26 cellular contexts compared by ENCODE assay signal in the genomic region with DNA sequence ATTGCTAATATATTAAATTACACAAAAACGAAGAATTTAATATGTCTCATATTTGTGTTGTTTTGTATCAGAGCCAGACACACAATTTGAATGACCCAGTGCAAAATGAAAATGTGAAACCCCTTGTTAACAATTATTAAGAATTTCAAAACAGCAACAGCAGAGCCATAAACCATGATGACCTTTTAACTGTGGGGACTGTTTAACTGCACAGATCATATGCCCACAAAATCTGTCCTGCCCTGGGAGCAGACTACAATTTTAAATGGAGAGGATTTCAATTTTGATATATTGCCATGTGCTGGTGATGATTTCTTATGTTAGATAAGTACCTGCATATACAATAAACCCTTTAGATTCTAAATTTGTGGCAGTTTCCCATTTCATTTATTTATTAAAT.
DNase-seq lines count a peak whose midpoint lies in the region; ATAC-seq, FAIRE-seq and TF ChIP-seq lines count a peak whose summit lies in the region.
"Had no signal": no experiment of that assay in that cellular context is flagged by ENCODE, and none has a peak within 500 bp of the region (broad histone marks: within the 10 kb centered on the region; RNA-seq: fewer than 3 reads in every experiment).

No MANE protein-coding gene starts in this region.

- intact Hi-C loops in Right ventricle myocardium superior (cut with DNase I), result no loop called here

- peak overlapping the region; percentile 62 for H3K4me2 ChIP-seq in A549
- H3K4me2 ChIP-seq: hepatocyte had no signal

- no peak for TF ChIP-seq EP300 in A549 (IDR thresholded peaks at IDR 0.05)

- H3K36me3 Mint-ChIP-seq in activated naive CD4-positive, alpha-beta T cell treated with anti-CD3 and anti-CD28 coated beads, Interleukin-2, amount 50 U/mL, for 72 hours, result peaks cover 0 to 5% of the 10 kb centered on the region in 2 donors
- H3K36me3 Mint-ChIP-seq: activated naive CD8-positive, alpha-beta T cell treated with anti-CD3 and anti-CD28 coated beads, Interleukin-2, amount 10 ng/mL, durations not matched to agents 7 days and 5 days; CD4-positive, alpha-beta memory T cell had no signal

- FAIRE-seq in A549 (lab: Jason Lieb, UNC), result no peak
- FAIRE-seq: GM12892, pancreas had no signal

- peaks cover 17% of the 10 kb centered on the region for H3K4me1 ChIP-seq in A549
- H3K4me1 ChIP-seq: pancreas, spleen, testis had no signal

- H3K4me3 ChIP-seq in A549 (no peak overlapping the region), cardiac fibroblast (replicated peaks in 1 of 2; ENCODE audit: low read depth in 2 of 2, low read length in 2 of 2) (no peak overlapping the region)
- H3K4me3 ChIP-seq: esophagus squamous epithelium, hepatocyte, pancreas, SK-N-MC, spleen, testis had no signal

- DNase-seq in A549 (ENCODE audit: low read depth in 1 of 2, low spot score in 1 of 2) (no peak), LHCN-M2 (ENCODE audit: low read depth) (peak; percentile 50), cardiac fibroblast (ENCODE audit: low read depth in 2 of 2) (peak; percentile 10 to 18), kidney glomerular epithelial cell (lab: John Stamatoyannopoulos, UW) (peak; percentile 24), Right ventricle myocardium superior (no peak), GM10248 (ENCODE audit: extremely low spot score) (no peak)
- no peak for DNase-seq in activated naive CD4-positive, alpha-beta T cell treated with anti-CD3 and anti-CD28 coated beads, Interleukin-2, amount 50 U/mL, for 72 hours (ENCODE audit: low spot score in 2 of 2)
- DNase-seq: activated CD4-positive, alpha-beta T cell treated with anti-CD3 and anti-CD28 coated beads, Interleukin-2, amount 10 ng/mL, durations not matched to agents 7 days and 5 days; activated gamma-delta T cell; activated naive CD8-positive, alpha-beta T cell treated with anti-CD3 and anti-CD28 coated beads, Interleukin-2, amount 10 ng/mL, durations not matched to agents 7 days and 5 days; activated T-cell treated with anti-CD3 and anti-CD28 coated beads, Interleukin-2, amount 50 U/mL, for 1 hour; AML-193; CD4-positive, alpha-beta memory T cell; esophagus squamous epithelium; H7; pancreas; spleen; stimulated activated CD8-positive, alpha-beta memory T cell treated with anti-CD3 and anti-CD28 coated beads, Interleukin-4, amount 100 ng/mL, for 48 hours; testis had no signal

- CTCF ChIA-PET in A549 (lab: Yijun Ruan, JAX), result no interaction called here
- CTCF ChIA-PET in GM10248 (lab: Yijun Ruan, JAX), result no interaction called here

- TF ChIP-seq CTCF in A549 (IDR thresholded peaks at IDR 0.05) (no peak), cardiac fibroblast (IDR thresholded peaks at IDR 0.05; ENCODE audit: low read depth, low read length) (no peak), GM10248 (IDR thresholded peaks at IDR 0.05; ENCODE audit: control extremely low read depth, extremely low read depth, low read depth, missing control alignments) (no peak)

- POLR2A ChIA-PET in A549 (lab: Yijun Ruan, JAX) (no interaction called here), GM10248 (lab: Yijun Ruan, JAX) (no interaction called here)

- peak overlapping the region; percentile 70 to 88 for H3K27ac ChIP-seq in A549
- H3K27ac ChIP-seq: esophagus squamous epithelium, pancreas, RWPE1, SK-N-MC, spleen, testis had no signal

- TF ChIP-seq POLR2A in A549 (IDR thresholded peaks at IDR 0.05; ENCODE audit: low read length), result no peak

- no peak for TF ChIP-seq RAD21 in A549 (conservative IDR thresholded peaks at IDR 0.05 in 1 of 2, IDR thresholded peaks at IDR 0.05 in 1 of 2)

- H3K27ac Mint-ChIP-seq in activated naive CD4-positive, alpha-beta T cell treated with anti-CD3 and anti-CD28 coated beads, Interleukin-2, amount 50 U/mL, for 72 hours, result no peak overlapping the region
- H3K27ac Mint-ChIP-seq: activated CD4-positive, alpha-beta T cell treated with anti-CD3 and anti-CD28 coated beads, Interleukin-2, amount 10 ng/mL, durations not matched to agents 7 days and 5 days; activated naive CD8-positive, alpha-beta T cell treated with anti-CD3 and anti-CD28 coated beads, Interleukin-2, amount 10 ng/mL, durations not matched to agents 7 days and 5 days; CD4-positive, alpha-beta memory T cell; stimulated activated naive CD8-positive, alpha-beta T cell treated with anti-CD3 and anti-CD28 coated beads, Interleukin-15, Interleukin-2, amounts not matched to agents 100 ng/mL and 50 ng/mL, for 24 hours; WTC11 had no signal

- ATAC-seq in A549, result no peak
- no peak for ATAC-seq in Right ventricle myocardium superior (ENCODE audit: poor library complexity)
- ATAC-seq in activated naive CD4-positive, alpha-beta T cell treated with anti-CD3 and anti-CD28 coated beads, Interleukin-2, amount 50 U/mL, for 72 hours, result no peak
- no peak for ATAC-seq in HG02759 (IDR thresholded peaks at IDR 0.05; ENCODE audit: unreplicated experiment)
- ATAC-seq: WTC11 had no signal

- WGBS in A549 (ENCODE audit: missing lambda C conversion rate), result 18% methylated on average over 1 of the region's 1 CpG

- peaks cover 52% of the 10 kb centered on the region for H3K9me3 ChIP-seq in A549
- H3K9me3 ChIP-seq: pancreas, testis had no signal

- peaks cover 21 to 24% of the 10 kb centered on the region in 2 donors for H3K9me3 Mint-ChIP-seq in activated naive CD4-positive, alpha-beta T cell treated with anti-CD3 and anti-CD28 coated beads, Interleukin-2, amount 50 U/mL, for 72 hours

TF ChIP-seq in A549, 52 proteins besides CTCF, POLR2A, EP300 and RAD21:
- no peak for TF ChIP-seq EHMT2 (IDR thresholded peaks at IDR 0.05; ENCODE audit: low read depth)
- TF ChIP-seq GATA3 (IDR thresholded peaks at IDR 0.05; ENCODE audit: borderline replicate concordance), result no peak
- no peak for TF ChIP-seq HOXA7 (CRISPR knock-in tag; IDR thresholded peaks at IDR 0.05)
- TF ChIP-seq JUNB (IDR thresholded peaks at IDR 0.05), result no peak
- no peak for TF ChIP-seq ZSCAN20 (CRISPR knock-in tag; IDR thresholded peaks at IDR 0.05)
- no peak for TF ChIP-seq HOXB13 (CRISPR knock-in tag; IDR thresholded peaks at IDR 0.05; ENCODE audit: low read depth)
- TF ChIP-seq HEYL (CRISPR knock-in tag; IDR thresholded peaks at IDR 0.05), result no peak
- TF ChIP-seq, protein P1, sequence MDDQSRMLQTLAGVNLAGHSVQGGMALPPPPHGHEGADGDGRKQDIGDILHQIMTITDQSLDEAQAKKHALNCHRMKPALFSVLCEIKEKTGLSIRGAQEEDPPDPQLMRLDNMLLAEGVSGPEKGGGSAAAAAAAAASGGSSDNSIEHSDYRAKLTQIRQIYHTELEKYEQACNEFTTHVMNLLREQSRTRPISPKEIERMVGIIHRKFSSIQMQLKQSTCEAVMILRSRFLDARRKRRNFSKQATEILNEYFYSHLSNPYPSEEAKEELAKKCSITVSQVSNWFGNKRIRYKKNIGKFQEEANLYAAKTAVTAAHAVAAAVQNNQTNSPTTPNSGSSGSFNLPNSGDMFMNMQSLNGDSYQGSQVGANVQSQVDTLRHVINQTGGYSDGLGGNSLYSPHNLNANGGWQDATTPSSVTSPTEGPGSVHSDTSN (IDR thresholded peaks at IDR 0.05), result no peak
- TF ChIP-seq, protein P2, sequence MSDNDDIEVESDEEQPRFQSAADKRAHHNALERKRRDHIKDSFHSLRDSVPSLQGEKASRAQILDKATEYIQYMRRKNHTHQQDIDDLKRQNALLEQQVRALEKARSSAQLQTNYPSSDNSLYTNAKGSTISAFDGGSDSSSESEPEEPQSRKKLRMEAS (IDR thresholded peaks at IDR 0.05), result no peak
- no peak for TF ChIP-seq TFCP2L1 (CRISPR knock-in tag; IDR thresholded peaks at IDR 0.05)
- TF ChIP-seq MAFK (IDR thresholded peaks at IDR 0.05; ENCODE audit: partially characterized antibody), result no peak
- no peak for TF ChIP-seq NFE2L2 (conservative IDR thresholded peaks at IDR 0.05; ENCODE audit: low read length)
- TF ChIP-seq CHD4 (IDR thresholded peaks at IDR 0.05; ENCODE audit: borderline replicate concordance), result no peak
- TF ChIP-seq, protein P3, sequence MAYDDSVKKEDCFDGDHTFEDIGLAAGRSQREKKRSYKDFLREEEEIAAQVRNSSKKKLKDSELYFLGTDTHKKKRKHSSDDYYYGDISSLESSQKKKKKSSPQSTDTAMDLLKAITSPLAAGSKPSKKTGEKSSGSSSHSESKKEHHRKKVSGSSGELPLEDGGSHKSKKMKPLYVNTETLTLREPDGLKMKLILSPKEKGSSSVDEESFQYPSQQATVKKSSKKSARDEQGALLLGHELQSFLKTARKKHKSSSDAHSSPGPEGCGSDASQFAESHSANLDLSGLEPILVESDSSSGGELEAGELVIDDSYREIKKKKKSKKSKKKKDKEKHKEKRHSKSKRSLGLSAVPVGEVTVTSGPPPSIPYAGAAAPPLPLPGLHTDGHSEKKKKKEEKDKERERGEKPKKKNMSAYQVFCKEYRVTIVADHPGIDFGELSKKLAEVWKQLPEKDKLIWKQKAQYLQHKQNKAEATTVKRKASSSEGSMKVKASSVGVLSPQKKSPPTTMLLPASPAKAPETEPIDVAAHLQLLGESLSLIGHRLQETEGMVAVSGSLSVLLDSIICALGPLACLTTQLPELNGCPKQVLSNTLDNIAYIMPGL (CRISPR knock-in tag; IDR thresholded peaks at IDR 0.05; ENCODE audit: borderline replicate concordance), result no peak
- TF ChIP-seq HOXB5 (CRISPR knock-in tag; IDR thresholded peaks at IDR 0.05), result no peak
- no peak for TF ChIP-seq RCOR1 (IDR thresholded peaks at IDR 0.05; ENCODE audit: low read depth, low read length)
- no peak for TF ChIP-seq CBX8 (IDR thresholded peaks at IDR 0.05)
- TF ChIP-seq SREBF2 (IDR thresholded peaks at IDR 0.05), result no peak

Comparison
In these comparisons a context has a peak if more than half of its experiments do, and no peak if none do; other contexts are left out.
1. DNase-seq: peak in LHCN-M2 (single experiment), cardiac fibroblast (2 of 2) and kidney glomerular epithelial cell (single experiment); none in A549 (0 of 2), Right ventricle myocardium superior (single experiment), activated naive CD4-positive, alpha-beta T cell treated with anti-CD3 and anti-CD28 coated beads, Interleukin-2, amount 50 U/mL, for 72 hours (0 of 2) and GM10248 (single experiment).